ENCODE assay signal across 8 cellular contexts in the genomic region with DNA sequence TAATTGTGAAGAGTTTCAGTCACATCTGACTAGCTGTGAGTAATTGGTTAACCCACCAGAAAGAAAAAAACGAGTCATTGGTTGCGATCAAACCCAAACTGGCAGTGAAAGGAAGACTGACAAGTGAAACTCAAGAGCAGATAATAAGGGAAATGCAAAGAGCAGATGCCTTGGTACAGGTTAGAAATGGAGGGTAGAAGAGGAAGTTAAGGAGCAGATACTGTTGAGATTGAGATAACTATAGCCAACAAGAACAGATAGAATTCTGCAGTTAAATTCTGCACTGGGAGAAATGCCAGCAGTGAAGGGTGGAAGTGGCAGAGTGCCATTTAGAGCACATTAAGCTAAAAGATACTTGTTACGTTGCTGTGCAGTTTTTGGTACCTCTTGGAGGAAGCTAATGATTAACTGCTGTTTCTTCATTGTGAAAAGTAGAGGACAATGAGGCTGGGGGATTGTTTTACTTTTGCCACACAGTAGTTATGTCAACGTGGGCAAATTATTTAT.
A peak's percentile ranks its signal among the peaks of the same experiment; 100 is the strongest.
DNase-seq lines count a peak whose midpoint lies in the region; ATAC-seq, FAIRE-seq and TF ChIP-seq lines count a peak whose summit lies in the region.

No MANE protein-coding gene starts in this region.

- no peak for FAIRE-seq in astrocyte (lab: Jason Lieb, UNC)
- no peak for FAIRE-seq in kidney (lab: Jason Lieb, UNC)

- H3K36me3 ChIP-seq in astrocyte (ENCODE audit: insufficient read depth, low read length) (peaks cover 10% of the 10 kb centered on the region), kidney (ENCODE audit: control insufficient read depth in 1 of 2, insufficient read depth in 2 of 2, low read length in 2 of 2) (no peaks in the 10 kb centered on the region)

- no peak overlapping the region for H2AFZ ChIP-seq in astrocyte (ENCODE audit: low read depth, low read length)

- H3K4me3 ChIP-seq in NB4 (ENCODE audit: low read depth, low read length) (no peak overlapping the region), astrocyte (ENCODE audit: insufficient read depth, low read depth, low read length) (no peak overlapping the region), kidney (ENCODE audit: low read length in 2 of 2) (no peak overlapping the region)

- peaks cover 11% of the 10 kb centered on the region for H3K4me1 Mint-ChIP-seq in astrocyte (ENCODE audit: low read depth, unreplicated experiment)

- no peak for TF ChIP-seq POLR2A in NB4 (IDR thresholded peaks at IDR 0.05; ENCODE audit: extremely low read depth, insufficient read length)

- peak overlapping the region; percentile 19 for H3K4me2 ChIP-seq in astrocyte (ENCODE audit: low read length)

- H3K79me2 ChIP-seq in astrocyte (ENCODE audit: insufficient read depth, low read length) = peaks cover 6% of the 10 kb centered on the region

- H3K27me3 Mint-ChIP-seq in astrocyte (ENCODE audit: low read depth, unreplicated experiment) = no peaks in the 10 kb centered on the region

- intact Hi-C loops in kidney (cut with DNase I) = no loop called here

- ATAC-seq in GM18498 (IDR thresholded peaks at IDR 0.05; ENCODE audit: unreplicated experiment) (peak; percentile 85), HG02642 (IDR thresholded peaks at IDR 0.05; ENCODE audit: poor library complexity, unreplicated experiment) (peak; percentile 95)

- H3K4me3 Mint-ChIP-seq in astrocyte (ENCODE audit: unreplicated experiment) = no peak overlapping the region

- DNase-seq in A172 (ENCODE audit: low spot score) (peak; percentile 6), NB4 (ENCODE audit: low read depth) (peak; percentile 50), astrocyte (ENCODE audit: low read depth) (peak; percentile 47), middle frontal gyrus (ENCODE audit: extremely low spot score, low spot score) (peak; percentile 25), NCI-H774 (lab: John Stamatoyannopoulos, UW) (no peak), kidney (no peak)

- peaks cover 23% of the 10 kb centered on the region for H4K20me1 ChIP-seq in astrocyte (ENCODE audit: insufficient read depth, low read length)

- TF ChIP-seq CTCF in NB4 (IDR thresholded peaks at IDR 0.05; ENCODE audit: low read depth, low read length) (no peak), astrocyte (IDR thresholded peaks at IDR 0.05; ENCODE audit: insufficient read depth, low read depth, low read length) (no peak), kidney (IDR thresholded peaks at IDR 0.05; ENCODE audit: borderline replicate concordance, extremely low read depth, insufficient read depth) (no peak)

- H3K27ac Mint-ChIP-seq in astrocyte (ENCODE audit: unreplicated experiment) = no peak overlapping the region

- no peaks in the 10 kb centered on the region for H3K27me3 ChIP-seq in astrocyte (ENCODE audit: insufficient read depth, low read length)

- H3K27ac ChIP-seq in astrocyte (ENCODE audit: low read depth, low read length) (no peak overlapping the region), kidney (ENCODE audit: low read depth in 2 of 2, low read length in 2 of 2) (no peak overlapping the region)

- H3K9me3 ChIP-seq in astrocyte (ENCODE audit: insufficient read depth, low read depth, low read length) (no peaks in the 10 kb centered on the region), kidney (ENCODE audit: control insufficient read depth in 1 of 2, low read length in 2 of 2) (no peaks in the 10 kb centered on the region)

- H3K9me3 Mint-ChIP-seq in astrocyte (ENCODE audit: unreplicated experiment) = no peaks in the 10 kb centered on the region

- H3K4me1 ChIP-seq in astrocyte (ENCODE audit: insufficient read depth, low read length) (peaks cover 4% of the 10 kb centered on the region), kidney (ENCODE audit: control insufficient read depth in 1 of 2, insufficient read depth in 1 of 2, low read depth in 1 of 2, low read length in 2 of 2) (peaks cover 2 to 11% of the 10 kb centered on the region in 2 donors)

- H3K9ac ChIP-seq in astrocyte (ENCODE audit: low read length) (no peak overlapping the region), kidney (ENCODE audit: low read length in 2 of 2) (no peak overlapping the region)

- peaks cover 7% of the 10 kb centered on the region for H3K36me3 Mint-ChIP-seq in astrocyte (ENCODE audit: low read depth, unreplicated experiment)

Comparison
In these comparisons a context has a peak if more than half of its experiments do, and no peak if none do; other contexts are left out.
1. DNase-seq: peak in A172 (single experiment), NB4 (single experiment), astrocyte (single experiment) and middle frontal gyrus (single experiment); none in NCI-H774 (single experiment) and kidney (single experiment).